In the genomic region with DNA sequence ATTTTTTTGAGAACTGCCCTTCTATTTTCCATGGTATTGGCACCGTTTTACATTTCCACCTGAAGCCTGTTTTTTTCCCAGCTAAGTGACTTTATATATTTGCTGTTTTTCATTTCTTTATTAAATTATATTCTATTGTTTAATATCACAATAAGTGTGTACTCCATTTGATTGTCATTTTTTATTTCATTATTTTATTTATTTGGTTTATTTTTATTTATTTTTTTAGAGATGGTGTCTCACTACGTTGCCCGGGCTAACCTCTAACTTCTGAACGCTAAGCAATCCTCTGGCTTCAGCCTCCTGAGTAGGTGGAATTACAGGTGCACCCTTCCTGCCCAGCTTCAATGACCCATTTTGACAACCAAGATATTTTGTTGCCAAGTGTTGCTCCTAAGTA, we compare ENCODE assay signal across 25 cellular contexts.
"Had no signal": no experiment of that assay in that cellular context is flagged by ENCODE, and none has a peak within 500 bp of the region (broad histone marks: within the 10 kb centered on the region; RNA-seq: fewer than 3 reads in every experiment).

No MANE protein-coding gene starts in this region.

- H3K27ac Mint-ChIP-seq: dendritic cell treated with granulocyte-macrophage colony-stimulating factor and Interleukin-4, amounts not matched to agents 40 ng/mL and 50 ng/mL, for 4 days; effector memory CD8-positive, alpha-beta T cell; endodermal cell had no signal

- H3K4me1 ChIP-seq: colonic mucosa, esophagus muscularis mucosa, esophagus squamous epithelium, foreskin keratinocyte, gastrocnemius medialis, gastroesophageal sphincter, heart left ventricle, heart right ventricle had no signal

- DNase-seq: colonic mucosa; cortex of kidney; dermis blood vessel endothelial cell; dorsolateral prefrontal cortex; effector CD4-positive, alpha-beta T cell; effector CD8-positive, alpha-beta T cell; effector memory CD4-positive, alpha-beta T cell; effector memory CD8-positive, alpha-beta T cell; endodermal cell; erythroblast; esophagus squamous epithelium; foreskin fibroblast; foreskin keratinocyte; foreskin melanocyte; gastrocnemius medialis; glutamatergic neuron; head of caudate nucleus; heart left ventricle; heart right ventricle had no signal

- H3K9me3 Mint-ChIP-seq: dendritic cell treated with granulocyte-macrophage colony-stimulating factor and Interleukin-4, amounts not matched to agents 40 ng/mL and 50 ng/mL, for 4 days; effector memory CD8-positive, alpha-beta T cell; endodermal cell had no signal

- H3K27me3 ChIP-seq: colonic mucosa, esophagus muscularis mucosa, esophagus squamous epithelium, foreskin keratinocyte, gastrocnemius medialis, gastroesophageal sphincter, heart left ventricle had no signal

- ATAC-seq: effector memory CD8-positive, alpha-beta T cell; esophagus mucosa; foreskin keratinocyte; gastrocnemius medialis; gastroesophageal sphincter; heart left ventricle; heart right ventricle had no signal

- H3K9me3 ChIP-seq: colonic mucosa, esophagus muscularis mucosa, esophagus squamous epithelium, gastrocnemius medialis, gastroesophageal sphincter, heart left ventricle, heart right ventricle had no signal

- H3K4me3 ChIP-seq: colonic mucosa, coronary artery, dorsolateral prefrontal cortex, esophagus muscularis mucosa, esophagus squamous epithelium, gastrocnemius medialis, gastroesophageal sphincter, heart left ventricle, heart right ventricle had no signal

- H3K27ac ChIP-seq: colonic mucosa, coronary artery, dorsolateral prefrontal cortex, epithelial cell of prostate, esophagus muscularis mucosa, esophagus squamous epithelium, foreskin keratinocyte, gastrocnemius medialis, gastroesophageal sphincter, heart left ventricle, heart right ventricle had no signal

- H3K27me3 Mint-ChIP-seq: dendritic cell treated with granulocyte-macrophage colony-stimulating factor and Interleukin-4, amounts not matched to agents 40 ng/mL and 50 ng/mL, for 4 days; effector memory CD8-positive, alpha-beta T cell had no signal

- H3K36me3 ChIP-seq: colonic mucosa, esophagus muscularis mucosa, esophagus squamous epithelium, gastrocnemius medialis, gastroesophageal sphincter, heart left ventricle, heart right ventricle had no signal

- H3K4me3 Mint-ChIP-seq: dendritic cell treated with granulocyte-macrophage colony-stimulating factor and Interleukin-4, amounts not matched to agents 40 ng/mL and 50 ng/mL, for 4 days; effector memory CD8-positive, alpha-beta T cell; endodermal cell had no signal
